14 cellular contexts compared by ENCODE assay signal in the genomic region with DNA sequence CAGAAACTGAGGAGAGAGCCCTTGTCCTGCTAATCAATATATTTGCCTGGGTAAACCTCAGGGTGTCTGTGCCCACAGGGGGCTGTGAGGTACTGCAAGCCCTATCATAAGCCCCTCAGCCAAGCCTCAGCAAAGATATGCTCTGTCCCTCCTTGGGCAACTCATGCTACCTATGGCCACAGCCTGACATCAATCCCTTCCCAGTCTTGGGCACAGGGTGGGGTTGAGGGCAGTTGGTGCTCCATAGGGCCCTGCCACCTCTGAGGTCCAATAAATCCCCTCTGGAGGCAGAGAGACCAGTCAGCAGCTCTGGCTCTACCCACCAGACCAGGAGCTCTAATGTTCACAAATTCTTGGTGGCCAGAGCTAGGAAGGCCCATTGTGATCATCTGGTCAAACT. TPM values are rescaled to one million over a fixed set of nuclear protein-coding genes. Genes with fewer than 3 reads are reported as not detected.
DNase-seq lines count a peak whose midpoint lies in the region; ATAC-seq and TF ChIP-seq lines count a peak whose summit lies in the region.
"Had no signal": no experiment of that assay in that cellular context is flagged by ENCODE, and none has a peak within 500 bp of the region (broad histone marks: within the 10 kb centered on the region; RNA-seq: fewer than 3 reads in every experiment).

No MANE protein-coding gene starts in this region.

- peak overlapping the region; percentile 86 for H3K27ac Mint-ChIP-seq in activated T-cell treated with anti-CD3 and anti-CD28 coated beads, Interleukin-2, amount 50 U/mL, for 72 hours
- H3K27ac Mint-ChIP-seq in glutamatergic neuron (ENCODE audit: unreplicated experiment) = no peak overlapping the region
- H3K27ac Mint-ChIP-seq: progenitor cell of endocrine pancreas had no signal

- no peaks in the 10 kb centered on the region for H3K27me3 ChIP-seq in spleen (replicated peaks in 1 of 7)
- no peaks in the 10 kb centered on the region for H3K27me3 ChIP-seq in tibial nerve

- H3K4me1 Mint-ChIP-seq in activated T-cell treated with anti-CD3 and anti-CD28 coated beads, Interleukin-2, amount 50 U/mL, for 72 hours (ENCODE audit: low read depth) = peaks cover 39% of the 10 kb centered on the region
- H3K4me1 Mint-ChIP-seq in glutamatergic neuron (ENCODE audit: low read depth, unreplicated experiment) = no peaks in the 10 kb centered on the region

- H3K9ac ChIP-seq in SK-N-MC (ENCODE audit: insufficient read length) = peak overlapping the region; percentile 32

- H3K36me3 Mint-ChIP-seq in activated T-cell treated with anti-CD3 and anti-CD28 coated beads, Interleukin-2, amount 50 U/mL, for 72 hours (ENCODE audit: insufficient read depth in 2 of 2) = no peaks in the 10 kb centered on the region
- H3K36me3 Mint-ChIP-seq in glutamatergic neuron (ENCODE audit: unreplicated experiment) = no peaks in the 10 kb centered on the region

- no peaks in the 10 kb centered on the region for H3K36me3 ChIP-seq in SK-N-MC (ENCODE audit: insufficient read depth, low read length)
- peaks cover 0 to 48% (median 15%) of the 10 kb centered on the region in 6 donors for H3K36me3 ChIP-seq in spleen
- peaks cover 0 to 25% (median 0%) of the 10 kb centered on the region in 3 donors for H3K36me3 ChIP-seq in tibial nerve

- TF ChIP-seq EP300 in tibial nerve (IDR thresholded peaks at IDR 0.05) = no peak

- H3K4me3 ChIP-seq in SK-N-MC (no peak overlapping the region), spleen (peak overlapping the region in 1 of 8 donors; percentile 50), tibial nerve (no peak overlapping the region)
- H3K4me3 ChIP-seq: heart left ventricle had no signal

- H3K9me3 Mint-ChIP-seq in activated T-cell treated with anti-CD3 and anti-CD28 coated beads, Interleukin-2, amount 50 U/mL, for 72 hours = no peaks in the 10 kb centered on the region
- H3K9me3 Mint-ChIP-seq in glutamatergic neuron (ENCODE audit: unreplicated experiment) = peaks cover 10% of the 10 kb centered on the region

- no peak for TF ChIP-seq POLR2A in spleen (IDR thresholded peaks at IDR 0.05)
- TF ChIP-seq POLR2A in tibial nerve (IDR thresholded peaks at IDR 0.05) = no peak

- H3K27me3 Mint-ChIP-seq in activated T-cell treated with anti-CD3 and anti-CD28 coated beads, Interleukin-2, amount 50 U/mL, for 72 hours (ENCODE audit: low read depth) = no peaks in the 10 kb centered on the region
- peaks cover 9% of the 10 kb centered on the region for H3K27me3 Mint-ChIP-seq in glutamatergic neuron (ENCODE audit: unreplicated experiment)

- intact Hi-C loops in spleen (cut with DNase I; ENCODE audit: low total_unique reads) = no loop called here

- no peak for TF ChIP-seq CTCF in glutamatergic neuron (IDR thresholded peaks at IDR 0.05; ENCODE audit: partially characterized antibody, unreplicated experiment)
- TF ChIP-seq CTCF in spleen (IDR thresholded peaks at IDR 0.05 in 8 of 11, conservative IDR thresholded peaks at IDR 0.05 in 3 of 11) = no peak
- no peak for TF ChIP-seq CTCF in tibial nerve (IDR thresholded peaks at IDR 0.05)

- H3K9me3 ChIP-seq in SK-N-MC (ENCODE audit: low read depth, low read length) (no peaks in the 10 kb centered on the region), spleen (no peaks in the 10 kb centered on the region), tibial nerve (no peaks in the 10 kb centered on the region)
- H3K9me3 ChIP-seq: heart left ventricle had no signal

- no peak overlapping the region for H3K4me3 Mint-ChIP-seq in activated T-cell treated with anti-CD3 and anti-CD28 coated beads, Interleukin-2, amount 50 U/mL, for 72 hours
- no peak overlapping the region for H3K4me3 Mint-ChIP-seq in glutamatergic neuron (ENCODE audit: unreplicated experiment)

- H3K27ac ChIP-seq in SK-N-MC (no peak overlapping the region), spleen (peak overlapping the region in 7 of 8 donors; percentile 48 to 84 (median 67)), tibial nerve (no peak overlapping the region)

- peak; percentile 41 to 45 for ATAC-seq in activated T-cell treated with anti-CD3 and anti-CD28 coated beads, Interleukin-2, amount 50 U/mL, for 72 hours (replicated peaks in 1 of 2)
- ATAC-seq: heart left ventricle had no signal

- DNase-seq in activated T-cell treated with anti-CD3 and anti-CD28 coated beads, Interleukin-2, amount 50 U/mL, for 72 hours = no peak
- no peak for DNase-seq in activated T-cell treated with anti-CD3 and anti-CD28 coated beads, Interleukin-2, amount 50 U/mL, for 1 hour
- DNase-seq in SK-N-MC (ENCODE audit: low read depth, low spot score) = no peak
- peak; percentile 2 for DNase-seq in glutamatergic neuron
- DNase-seq in spleen = peak; percentile 52
- no peak for DNase-seq in NCI-H510A (lab: John Stamatoyannopoulos, UW)
- no peak for DNase-seq in NAMALWA (ENCODE audit: low spot score)
- DNase-seq in tibial nerve (ENCODE audit: low spot score in 2 of 2) = no peak
- DNase-seq: amniotic stem cell, NCI-H1694 had no signal

- H3K4me1 ChIP-seq in spleen = peaks cover 19 to 81% (median 49%) of the 10 kb centered on the region in 6 donors
- H3K4me1 ChIP-seq in tibial nerve = peaks cover 0 to 20% (median 6%) of the 10 kb centered on the region in 4 donors

RNA-seq across cellular contexts. Expression of gene TPBGL, which starts 23.8 kb away (rescaled TPM):
- under 1 TPM; 0.07 to 0.14 TPM for total RNA-seq in activated T-cell treated with anti-CD3 and anti-CD28 coated beads, Interleukin-2, amount 50 U/mL, for 72 hours
- total RNA-seq in glutamatergic neuron (ENCODE audit: unreplicated experiment) (2.3 TPM), spleen (under 1 TPM in 4 of 7 donors, not detected in 3; 0.16 to 0.59 (median 0.23) TPM), tibial nerve (1 to 10 TPM in 3 of 4 donors, not detected in 1; 1.0 to 1.5 (median 1.1) TPM)
- under 1 TPM; 0.10 to 0.15 (median 0.11) TPM for polyA plus RNA-seq in spleen
- total RNA-seq: epithelial cell of proximal tubule, NCI-H460, progenitor cell of endocrine pancreas had no signal

Comparison
In these comparisons a context has a peak if more than half of its experiments do, and no peak if none do; other contexts are left out.
1. DNase-seq: peak in glutamatergic neuron (single experiment) and spleen (single experiment); none in activated T-cell treated with anti-CD3 and anti-CD28 coated beads, Interleukin-2, amount 50 U/mL, for 72 hours (0 of 2), activated T-cell treated with anti-CD3 and anti-CD28 coated beads, Interleukin-2, amount 50 U/mL, for 1 hour (single experiment), SK-N-MC (single experiment), NCI-H510A (single experiment), NAMALWA (single experiment) and tibial nerve (0 of 2).
2. H3K27ac ChIP-seq: peak in spleen (7 of 8); none in SK-N-MC (single experiment) and tibial nerve (0 of 4).